1 cellular context compared by ENCODE assay signal in the genomic region with DNA sequence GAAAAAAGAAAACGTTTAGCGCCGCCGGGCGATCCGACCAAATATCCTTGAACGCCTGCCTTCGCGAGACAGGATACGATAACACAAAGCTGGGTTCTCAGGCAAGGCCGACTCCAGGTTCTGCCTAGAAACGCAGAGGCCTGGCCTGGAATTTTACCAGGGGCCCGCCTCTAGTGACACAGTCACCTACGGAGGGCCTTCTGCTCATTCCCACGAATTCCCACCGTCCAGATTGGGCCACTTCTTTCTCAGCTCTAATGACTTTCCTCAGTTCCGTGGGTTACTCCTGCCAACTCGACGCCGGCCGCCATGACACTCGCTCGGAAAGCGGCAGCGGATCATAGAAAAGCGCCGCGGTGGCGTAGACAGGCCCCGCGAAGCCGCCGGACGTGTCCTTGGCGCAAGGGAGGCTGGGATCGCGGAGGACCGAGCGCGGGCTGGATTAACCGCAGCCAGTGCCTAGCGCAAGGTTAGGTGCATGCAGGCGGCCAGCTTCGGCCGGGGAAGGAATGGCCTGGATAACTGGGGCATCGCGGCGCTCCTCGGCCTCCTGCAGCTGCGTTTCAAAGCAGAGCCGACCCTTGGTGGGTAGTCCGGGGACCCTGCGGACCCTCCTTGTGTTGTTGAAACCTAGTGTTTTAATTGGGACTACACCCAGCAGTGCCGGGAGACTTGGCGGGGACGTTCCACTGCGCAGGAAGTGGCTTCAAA.
TF ChIP-seq lines count a peak whose summit lies in the region.

A gene (minus strand): TSS at position 340 of the 711 bp plus-strand sequence. CDS start 374 bp downstream, outside the sequence.

TF ChIP-seq in HCT116, 20 proteins besides CTCF, POLR2A, EP300 and RAD21 (continued from another document):
- TF ChIP-seq, protein P1, sequence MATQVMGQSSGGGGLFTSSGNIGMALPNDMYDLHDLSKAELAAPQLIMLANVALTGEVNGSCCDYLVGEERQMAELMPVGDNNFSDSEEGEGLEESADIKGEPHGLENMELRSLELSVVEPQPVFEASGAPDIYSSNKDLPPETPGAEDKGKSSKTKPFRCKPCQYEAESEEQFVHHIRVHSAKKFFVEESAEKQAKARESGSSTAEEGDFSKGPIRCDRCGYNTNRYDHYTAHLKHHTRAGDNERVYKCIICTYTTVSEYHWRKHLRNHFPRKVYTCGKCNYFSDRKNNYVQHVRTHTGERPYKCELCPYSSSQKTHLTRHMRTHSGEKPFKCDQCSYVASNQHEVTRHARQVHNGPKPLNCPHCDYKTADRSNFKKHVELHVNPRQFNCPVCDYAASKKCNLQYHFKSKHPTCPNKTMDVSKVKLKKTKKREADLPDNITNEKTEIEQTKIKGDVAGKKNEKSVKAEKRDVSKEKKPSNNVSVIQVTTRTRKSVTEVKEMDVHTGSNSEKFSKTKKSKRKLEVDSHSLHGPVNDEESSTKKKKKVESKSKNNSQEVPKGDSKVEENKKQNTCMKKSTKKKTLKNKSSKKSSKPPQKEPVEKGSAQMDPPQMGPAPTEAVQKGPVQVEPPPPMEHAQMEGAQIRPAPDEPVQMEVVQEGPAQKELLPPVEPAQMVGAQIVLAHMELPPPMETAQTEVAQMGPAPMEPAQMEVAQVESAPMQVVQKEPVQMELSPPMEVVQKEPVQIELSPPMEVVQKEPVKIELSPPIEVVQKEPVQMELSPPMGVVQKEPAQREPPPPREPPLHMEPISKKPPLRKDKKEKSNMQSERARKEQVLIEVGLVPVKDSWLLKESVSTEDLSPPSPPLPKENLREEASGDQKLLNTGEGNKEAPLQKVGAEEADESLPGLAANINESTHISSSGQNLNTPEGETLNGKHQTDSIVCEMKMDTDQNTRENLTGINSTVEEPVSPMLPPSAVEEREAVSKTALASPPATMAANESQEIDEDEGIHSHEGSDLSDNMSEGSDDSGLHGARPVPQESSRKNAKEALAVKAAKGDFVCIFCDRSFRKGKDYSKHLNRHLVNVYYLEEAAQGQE (IDR thresholded peaks at IDR 0.05; ENCODE audit: low read depth), result no peak
